Comparison of ENCODE assay signal across 23 cellular contexts in the genomic region with DNA sequence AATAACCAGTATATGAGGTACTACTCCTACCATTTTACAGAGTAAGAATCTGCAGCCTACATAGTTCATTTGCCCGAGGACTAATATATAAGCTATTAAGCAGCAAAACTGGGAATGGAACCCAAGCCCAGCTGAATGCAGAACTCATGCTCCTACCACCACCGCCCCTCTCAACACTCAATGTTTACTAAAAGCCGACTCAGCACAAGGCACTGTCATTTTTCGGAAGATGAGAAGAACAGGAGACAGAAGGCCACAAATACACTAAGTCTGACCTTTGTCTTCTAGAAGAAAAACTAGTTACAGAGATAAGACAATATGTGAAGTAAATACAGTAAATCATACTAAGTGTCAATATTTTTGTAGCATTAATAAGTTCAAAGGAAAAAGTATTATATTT. TPM values are rescaled to one million over a fixed set of nuclear protein-coding genes. Genes with fewer than 3 reads are reported as not detected.
"Had no signal": no experiment of that assay in that cellular context is flagged by ENCODE, and none has a peak within 500 bp of the region (broad histone marks: within the 10 kb centered on the region; RNA-seq: fewer than 3 reads in every experiment).

No MANE protein-coding gene starts in this region.

- H3K9ac ChIP-seq: KMS-11, SK-N-SH had no signal

- H3K9me3 ChIP-seq: SK-N-SH had no signal

- DNase-seq: Kasumi-1, MM.1S, NCI-H1092 treated with DMSO at 0.1 percent for 48 hours, NCI-H1436, NCI-H187, NCI-H2029, NCI-H2081 treated with DMSO at 0.1 percent for 48 hours, NCI-H2171, NCI-H226, NCI-H446, NCI-H510A, NCI-H524 treated with DMSO at 0.1 percent for 48 hours, NCI-H69, NCI-H774, RPMI8226, SHP77, SK-N-SH had no signal

- H3K4me2 ChIP-seq: KMS-11, SK-N-SH had no signal

- H3K27ac ChIP-seq: HL-60, KMS-11 had no signal

- FAIRE-seq: HTR-8/SVneo, RCC 7860 had no signal

RNA-seq across cellular contexts. Expression of a gene that starts 40.6 kb away (rescaled TPM):
- total RNA-seq: M059J, SK-MEL-5 had no signal
